Comparison of ENCODE assay signal across 8 cellular contexts in the genomic region with DNA sequence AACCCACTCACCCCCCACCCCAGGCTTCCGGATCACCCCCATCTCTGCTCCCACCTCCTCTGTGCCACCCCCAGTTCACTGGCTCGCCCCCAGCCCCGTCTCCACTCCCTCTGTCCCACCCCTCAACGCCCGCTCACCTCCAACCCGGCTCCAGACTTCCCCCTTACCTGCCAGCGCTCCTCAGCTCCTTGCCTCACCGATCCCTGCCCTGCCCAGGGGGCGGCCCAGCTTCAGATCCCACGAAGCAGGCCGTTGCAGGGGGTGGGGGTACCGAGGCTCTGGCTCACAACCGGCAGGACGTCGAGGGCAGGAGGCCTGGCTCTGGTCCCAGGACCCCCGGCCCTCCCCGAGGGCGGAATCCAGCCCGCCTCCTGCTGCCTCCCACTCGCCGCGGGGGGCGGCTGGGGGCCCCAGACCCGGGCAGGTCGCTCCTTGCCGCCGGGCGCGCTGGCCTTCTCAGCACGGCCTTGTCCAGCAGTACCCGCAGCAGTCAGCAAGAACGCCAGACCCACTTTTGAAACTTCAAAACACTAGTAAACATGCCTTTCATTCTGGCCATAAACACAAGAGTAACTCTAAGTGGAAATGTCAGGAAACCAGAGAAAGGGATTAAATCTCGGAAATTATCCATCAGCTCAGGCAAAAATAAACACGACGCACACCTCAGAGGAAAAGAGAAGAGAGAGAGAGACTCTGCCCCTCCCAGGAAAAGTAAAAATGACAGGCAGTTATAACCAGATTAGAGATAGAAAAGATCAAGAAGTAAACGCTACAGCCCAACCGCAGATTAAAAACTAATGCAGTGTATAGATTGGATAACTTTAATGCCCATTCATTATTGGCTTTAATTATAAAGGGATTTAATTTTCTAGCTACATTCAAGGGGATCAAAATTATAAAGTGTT. TPM values are rescaled to one million over a fixed set of nuclear protein-coding genes. Genes with fewer than 3 reads are reported as not detected.
A peak's percentile ranks its signal among the peaks of the same experiment; 100 is the strongest.
DNase-seq lines count a peak whose midpoint lies in the region; ATAC-seq and TF ChIP-seq lines count a peak whose summit lies in the region.

No MANE protein-coding gene starts in this region.

- H3K4me3 Mint-ChIP-seq in activated T-cell treated with anti-CD3 and anti-CD28 coated beads, Interleukin-2, amount 50 U/mL, for 72 hours: peak overlapping the region; percentile 82 to 84

- in situ Hi-C loops in gastrocnemius medialis (cut with MboI; ENCODE audit: low sequenced_read_pairs in 4 of 4): no loop called here

- peaks cover 0 to 3% of the 10 kb centered on the region in 2 donors for H3K9me3 Mint-ChIP-seq in activated T-cell treated with anti-CD3 and anti-CD28 coated beads, Interleukin-2, amount 50 U/mL, for 72 hours

- H3K27me3 ChIP-seq in HUES64 (ENCODE audit: insufficient read depth, low read length): peaks cover 99% of the 10 kb centered on the region
- peaks cover 12 to 46% (median 19%) of the 10 kb centered on the region in 3 donors for H3K27me3 ChIP-seq in gastrocnemius medialis

- H3K4me1 ChIP-seq in HUES64 (ENCODE audit: insufficient read depth, low read length) (peaks cover 3% of the 10 kb centered on the region; the same call in 1 of the 2 replicates), gastrocnemius medialis (peaks cover 8% of the 10 kb centered on the region in 2 donors)

- no peaks in the 10 kb centered on the region for H3K36me3 ChIP-seq in HUES64 (ENCODE audit: insufficient read depth, low read length)
- H3K36me3 ChIP-seq in gastrocnemius medialis: no peaks in the 10 kb centered on the region

- H3K27me3 Mint-ChIP-seq in activated T-cell treated with anti-CD3 and anti-CD28 coated beads, Interleukin-2, amount 50 U/mL, for 72 hours (ENCODE audit: low read depth): peaks cover 16% of the 10 kb centered on the region

- H3K9ac ChIP-seq in HUES64 (ENCODE audit: low read depth, low read length): no peak overlapping the region

- no peak for TF ChIP-seq POLR2A in gastrocnemius medialis (IDR thresholded peaks at IDR 0.05)

- WGBS in HUES64: 16% methylated on average over 37 of the region's 37 CpGs

- intact Hi-C loops in left cardiac atrium (cut with DNase I) (no loop called here), gastrocnemius medialis (cut with DNase I; ENCODE audit: low total_unique reads) (no loop called here)

- H3K9me3 ChIP-seq in HUES64 (ENCODE audit: insufficient read depth, low read depth, low read length) (no peaks in the 10 kb centered on the region), gastrocnemius medialis (no peaks in the 10 kb centered on the region)

- no peak for ATAC-seq in activated T-cell treated with anti-CD3 and anti-CD28 coated beads, Interleukin-2, amount 50 U/mL, for 72 hours (replicated peaks in 1 of 2)
- ATAC-seq in left cardiac atrium (peak; percentile 4 to 29), gastrocnemius medialis (no peak), GM21381 (IDR thresholded peaks at IDR 0.05; ENCODE audit: unreplicated experiment) (no peak)

- TF ChIP-seq CTCF in gastrocnemius medialis (IDR thresholded peaks at IDR 0.05 in 4 of 5, conservative IDR thresholded peaks at IDR 0.05 in 1 of 5): no peak

- H3K27ac ChIP-seq in HUES64 (ENCODE audit: low read depth, low read length) (no peak overlapping the region), gastrocnemius medialis (peak overlapping the region in 3 of 4 donors; percentile 22 to 55 (median 54))

- H3K36me3 Mint-ChIP-seq in activated T-cell treated with anti-CD3 and anti-CD28 coated beads, Interleukin-2, amount 50 U/mL, for 72 hours (ENCODE audit: insufficient read depth in 2 of 2): peaks cover 0 to 2% of the 10 kb centered on the region in 2 donors

- DNase-seq in activated T-cell treated with anti-CD3 and anti-CD28 coated beads, Interleukin-2, amount 50 U/mL, for 72 hours: peak in 1 of 2 donors; percentile 23
- DNase-seq in left cardiac atrium: peak; percentile 31
- DNase-seq in gastrocnemius medialis: no peak
- DNase-seq in kidney glomerular epithelial cell (lab: John Stamatoyannopoulos, UW): no peak
- no peak for DNase-seq in activated CD4-positive, alpha-beta T cell treated with anti-CD3 and anti-CD28 coated beads for 4 hours
- no peak for DNase-seq in NCI-H345 treated with DMSO at 0.1 percent for 48 hours (lab: John Stamatoyannopoulos, UW; ENCODE audit: unreplicated experiment)

- H3K4me3 ChIP-seq in HUES64 (ENCODE audit: low read length): peak overlapping the region; percentile 65
- peak overlapping the region; percentile 52 to 74 (median 60) for H3K4me3 ChIP-seq in gastrocnemius medialis

- peaks cover 40% of the 10 kb centered on the region for H3K4me1 Mint-ChIP-seq in activated T-cell treated with anti-CD3 and anti-CD28 coated beads, Interleukin-2, amount 50 U/mL, for 72 hours (ENCODE audit: low read depth)

- peak overlapping the region; percentile 11 for H3K27ac Mint-ChIP-seq in activated T-cell treated with anti-CD3 and anti-CD28 coated beads, Interleukin-2, amount 50 U/mL, for 72 hours

RNA-seq across cellular contexts. Expression of gene FAM89A, which starts 1.0 kb away (rescaled TPM):
- polyA plus RNA-seq in HUES64 (2013, experiment 1 of 2): 5.5 TPM
- 6.8 TPM for polyA plus RNA-seq in HUES64 (2013, experiment 2 of 2)
- 10 to 100 TPM; 17.1 to 17.4 TPM for total RNA-seq in activated T-cell treated with anti-CD3 and anti-CD28 coated beads, Interleukin-2, amount 50 U/mL, for 72 hours
- total RNA-seq in left cardiac atrium: 10 to 100 TPM; 19.8 to 20.8 TPM
- total RNA-seq in gastrocnemius medialis: 1 to 10 TPM; 2.1 to 8.6 (median 5.3) TPM

Comparison
In these comparisons a context has a peak if more than half of its experiments do, and no peak if none do; other contexts are left out.
1. ATAC-seq: peak in left cardiac atrium (2 of 2); none in activated T-cell treated with anti-CD3 and anti-CD28 coated beads, Interleukin-2, amount 50 U/mL, for 72 hours (0 of 2), gastrocnemius medialis (0 of 2) and GM21381 (single experiment).